Comparison of ENCODE assay signal across 14 cellular contexts in the genomic region with DNA sequence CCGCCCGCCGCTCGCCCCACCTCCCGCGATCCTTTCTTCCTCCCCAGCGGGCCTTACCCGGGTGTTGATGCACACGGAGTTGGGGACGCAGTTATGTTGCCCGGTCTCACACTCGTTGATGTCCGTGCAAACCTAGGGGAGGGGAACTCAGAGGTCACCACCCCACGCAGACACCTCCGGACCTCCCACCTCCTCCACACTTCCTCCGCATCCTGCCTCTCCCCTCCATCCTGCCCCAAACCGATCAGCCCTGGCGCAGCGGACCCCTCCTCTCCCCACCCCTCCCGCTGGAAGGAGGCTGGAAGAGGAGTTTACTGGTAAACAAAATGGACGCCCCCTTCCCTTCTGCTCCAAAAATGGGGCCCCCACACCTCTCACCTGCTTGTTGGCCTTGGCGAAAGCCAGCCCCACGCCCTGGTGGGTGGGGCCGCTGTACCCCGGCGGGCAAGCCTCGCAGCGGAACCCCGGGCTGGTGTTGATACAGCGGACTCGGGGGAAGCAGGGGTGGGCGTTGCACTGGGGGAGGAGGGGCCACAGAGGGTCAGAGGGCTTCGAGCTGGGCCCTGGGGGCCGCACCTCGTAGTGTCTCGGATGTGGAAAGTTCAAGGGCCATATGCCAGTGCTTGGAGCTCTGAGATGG. TPM values are rescaled to one million over a fixed set of nuclear protein-coding genes. Genes with fewer than 3 reads are reported as not detected.
DNase-seq lines count a peak whose midpoint lies in the region; ATAC-seq and TF ChIP-seq lines count a peak whose summit lies in the region.
"Had no signal": no experiment of that assay in that cellular context is flagged by ENCODE, and none has a peak within 500 bp of the region (broad histone marks: within the 10 kb centered on the region; RNA-seq: fewer than 3 reads in every experiment).

No MANE protein-coding gene starts in this region.

- H3K27ac ChIP-seq in mammary epithelial cell (ENCODE audit: insufficient read depth, low read depth, low read length): no peak overlapping the region
- H3K27ac ChIP-seq: brain microvascular endothelial cell, C4-2B, epithelial cell of prostate had no signal

- H3K27me3 ChIP-seq in mammary epithelial cell (ENCODE audit: insufficient read depth, low read length): peaks cover 30% of the 10 kb centered on the region

- in situ Hi-C loops in mammary epithelial cell (cut with MboI; ENCODE audit: low sequenced_read_pairs in 2 of 2): no loop called here
- in situ Hi-C loops in GM13977 (cut with MboI; ENCODE audit: low pct_unique_long_range_greater_than_20kb, low sequenced_read_pairs, unreplicated experiment): no loop called here

- H2AFZ ChIP-seq in mammary epithelial cell (ENCODE audit: low read depth, low read length): no peak overlapping the region

- CTCF ChIA-PET in MCF 10A (lab: Yijun Ruan, JAX): interaction anchor here (1.4 kb wide), 1 partner anchor 16 kb away, joined by 3 read pairs; no protein-coding TSS in a partner anchor
- CTCF ChIA-PET in mammary epithelial cell (lab: Charles Lee; ENCODE audit: low non-redundant PET): no interaction called here

- H4K20me1 ChIP-seq in mammary epithelial cell (ENCODE audit: insufficient read depth, low read length): no peaks in the 10 kb centered on the region

- H3K36me3 Mint-ChIP-seq in MCF 10A (ENCODE audit: insufficient read depth, unreplicated experiment): no peaks in the 10 kb centered on the region
- no peaks in the 10 kb centered on the region for H3K36me3 Mint-ChIP-seq in activated T-helper 2 cell treated with anti-CD3 and anti-CD28 coated beads, Interferon-gamma antibody, Interleukin-2, Interleukin-4, amounts not matched to agents 10 μg/mL and 5 μg/mL and 100 μg/mL, durations not matched to agents 14 hours and 24 hours and 36 hours (ENCODE audit: low read depth)

- no peaks in the 10 kb centered on the region for H3K4me1 ChIP-seq in mammary epithelial cell (ENCODE audit: insufficient read depth, low read length)

- H3K36me3 ChIP-seq in mammary epithelial cell (ENCODE audit: insufficient read depth, low read length): no peaks in the 10 kb centered on the region
- H3K36me3 ChIP-seq: brain microvascular endothelial cell had no signal

- H3K9me3 ChIP-seq in mammary epithelial cell (replicated peaks; ENCODE audit: insufficient read depth, low read length): no peaks in the 10 kb centered on the region
- H3K9me3 ChIP-seq: SK-N-SH had no signal

- ATAC-seq in GM21515 (IDR thresholded peaks at IDR 0.05; ENCODE audit: unreplicated experiment) (no peak), GM21576 (IDR thresholded peaks at IDR 0.05; ENCODE audit: unreplicated experiment) (no peak)

- peaks cover 43% of the 10 kb centered on the region for H3K27me3 Mint-ChIP-seq in MCF 10A (ENCODE audit: insufficient read depth, unreplicated experiment)
- peaks cover 69% of the 10 kb centered on the region for H3K27me3 Mint-ChIP-seq in activated T-helper 2 cell treated with anti-CD3 and anti-CD28 coated beads, Interferon-gamma antibody, Interleukin-2, Interleukin-4, amounts not matched to agents 10 μg/mL and 5 μg/mL and 100 μg/mL, durations not matched to agents 14 hours and 24 hours and 36 hours (ENCODE audit: low read depth)

- TF ChIP-seq CTCF in MCF 10A (IDR thresholded peaks at IDR 0.05; ENCODE audit: unreplicated experiment) (no peak), mammary epithelial cell (conservative IDR thresholded peaks at IDR 0.05 in 1 of 2, IDR thresholded peaks at IDR 0.05 in 1 of 2; ENCODE audit: extremely low read depth in 1 of 2, insufficient read depth in 1 of 2, low read depth in 1 of 2, low read length in 2 of 2) (no peak), GM13977 (IDR thresholded peaks at IDR 0.05; ENCODE audit: extremely low read depth, insufficient read depth, missing control alignments) (no peak)

- H3K9ac ChIP-seq in mammary epithelial cell (ENCODE audit: insufficient read depth, low read length): no peak overlapping the region
- H3K9ac ChIP-seq: SK-N-SH had no signal

- DNase-seq in MCF 10A (ENCODE audit: unreplicated experiment) (no peak), mammary epithelial cell (no peak), iPS-NIHi11 (ENCODE audit: low spot score) (peak; percentile 14), GM13977 (ENCODE audit: low spot score) (no peak), AML-193 (lab: John Stamatoyannopoulos, UW) (no peak)
- no peak for DNase-seq in activated T-helper 2 cell treated with anti-CD3 and anti-CD28 coated beads, Interferon-gamma antibody, Interleukin-2, Interleukin-4, amounts not matched to agents 10 μg/mL and 5 μg/mL and 100 μg/mL, durations not matched to agents 14 hours and 24 hours and 36 hours (ENCODE audit: low spot score)
- DNase-seq: activated CD8-positive, alpha-beta memory T cell treated with anti-CD3 and anti-CD28 coated beads for 24 hours; brain microvascular endothelial cell; NCI-H1417 treated with DMSO at 0.1 percent for 48 hours; SK-N-SH had no signal

- no peaks in the 10 kb centered on the region for H3K9me3 Mint-ChIP-seq in MCF 10A (ENCODE audit: unreplicated experiment)
- H3K9me3 Mint-ChIP-seq in activated T-helper 2 cell treated with anti-CD3 and anti-CD28 coated beads, Interferon-gamma antibody, Interleukin-2, Interleukin-4, amounts not matched to agents 10 μg/mL and 5 μg/mL and 100 μg/mL, durations not matched to agents 14 hours and 24 hours and 36 hours: no peaks in the 10 kb centered on the region

- no peaks in the 10 kb centered on the region for H3K79me2 ChIP-seq in mammary epithelial cell (ENCODE audit: insufficient read depth, low read length)

- POLR2A ChIA-PET in MCF 10A (lab: Yijun Ruan, JAX): no interaction called here

- no peak overlapping the region for H3K27ac Mint-ChIP-seq in MCF 10A (ENCODE audit: low read depth, unreplicated experiment)
- H3K27ac Mint-ChIP-seq in activated T-helper 2 cell treated with anti-CD3 and anti-CD28 coated beads, Interferon-gamma antibody, Interleukin-2, Interleukin-4, amounts not matched to agents 10 μg/mL and 5 μg/mL and 100 μg/mL, durations not matched to agents 14 hours and 24 hours and 36 hours: peak overlapping the region; percentile 82

- 3% methylated on average over 13 of the region's 36 CpGs for WGBS in mammary epithelial cell (ENCODE audit: low coverage, missing lambda C conversion rate)

- no peak overlapping the region for H3K4me2 ChIP-seq in mammary epithelial cell (ENCODE audit: insufficient read depth, low read depth, low read length)
- H3K4me2 ChIP-seq: SK-N-SH had no signal

- H3K4me3 Mint-ChIP-seq in MCF 10A (ENCODE audit: unreplicated experiment): peak overlapping the region; percentile 57
- H3K4me3 Mint-ChIP-seq in activated T-helper 2 cell treated with anti-CD3 and anti-CD28 coated beads, Interferon-gamma antibody, Interleukin-2, Interleukin-4, amounts not matched to agents 10 μg/mL and 5 μg/mL and 100 μg/mL, durations not matched to agents 14 hours and 24 hours and 36 hours (ENCODE audit: low read depth): peak overlapping the region; percentile 42

- intact Hi-C loops in MCF 10A (cut with micrococcal nuclease): no loop called here
- intact Hi-C loops in mammary epithelial cell (cut with micrococcal nuclease): no loop called here
- intact Hi-C loops in activated T-helper 2 cell treated with anti-CD3 and anti-CD28 coated beads, Interferon-gamma antibody, Interleukin-2, Interleukin-4, amounts not matched to agents 10 μg/mL and 5 μg/mL and 100 μg/mL, durations not matched to agents 14 hours and 24 hours and 36 hours (cut with micrococcal nuclease): loop anchor here (1.0 to 5.0 kb wide), 3 partner anchors 58 to 352 kb away; a partner anchor contains a TSS

- dilution Hi-C loops in mammary epithelial cell (cut with HindIII; ENCODE audit: low sequenced_read_pairs): no loop called here

- peaks cover 14% of the 10 kb centered on the region for H3K4me1 Mint-ChIP-seq in MCF 10A (ENCODE audit: insufficient read depth, unreplicated experiment)
- H3K4me1 Mint-ChIP-seq in activated T-helper 2 cell treated with anti-CD3 and anti-CD28 coated beads, Interferon-gamma antibody, Interleukin-2, Interleukin-4, amounts not matched to agents 10 μg/mL and 5 μg/mL and 100 μg/mL, durations not matched to agents 14 hours and 24 hours and 36 hours (ENCODE audit: low read depth): peaks cover 17% of the 10 kb centered on the region

- BruUV-seq in MCF 10A (replicated peaks; lab: Mats Ljungman, UMichigan) (no TSS peak), mammary epithelial cell (replicated peaks; lab: Mats Ljungman, UMichigan) (no TSS peak)

- no peak overlapping the region for H3K4me3 ChIP-seq in mammary epithelial cell (replicated peaks in 1 of 3; ENCODE audit: insufficient read depth in 1 of 3, low read depth in 2 of 3, low read length in 3 of 3)

RNA-seq across cellular contexts. Expression of a gene that starts 2.2 kb away (rescaled TPM):
- total RNA-seq in MCF 10A (2022) (not detected in 2 replicates), mammary epithelial cell (1 to 10 TPM in 1 of 2 donors, not detected in 1; 1.2 TPM)
- not detected for polyA plus RNA-seq in mammary epithelial cell
- not detected for polyA minus RNA-seq in mammary epithelial cell
- not detected in 2 replicates for total RNA-seq in activated T-helper 2 cell treated with anti-CD3 and anti-CD28 coated beads, Interferon-gamma antibody, Interleukin-2, Interleukin-4, amounts not matched to agents 10 μg/mL and 5 μg/mL and 100 μg/mL, durations not matched to agents 14 hours and 24 hours and 36 hours

RNA-seq across cellular contexts. Expression of a gene that starts 42.9 kb away (rescaled TPM):
- total RNA-seq in MCF 10A (2022) (79.8 and 85.0 TPM in 2 replicates), mammary epithelial cell (10 to 100 TPM; 74.5 to 82.0 TPM)
- polyA plus RNA-seq in mammary epithelial cell: 49.9 TPM
- 163 TPM for polyA minus RNA-seq in mammary epithelial cell
- total RNA-seq in activated T-helper 2 cell treated with anti-CD3 and anti-CD28 coated beads, Interferon-gamma antibody, Interleukin-2, Interleukin-4, amounts not matched to agents 10 μg/mL and 5 μg/mL and 100 μg/mL, durations not matched to agents 14 hours and 24 hours and 36 hours: 99.5 and 110 TPM in 2 replicates
